In the genomic region with DNA sequence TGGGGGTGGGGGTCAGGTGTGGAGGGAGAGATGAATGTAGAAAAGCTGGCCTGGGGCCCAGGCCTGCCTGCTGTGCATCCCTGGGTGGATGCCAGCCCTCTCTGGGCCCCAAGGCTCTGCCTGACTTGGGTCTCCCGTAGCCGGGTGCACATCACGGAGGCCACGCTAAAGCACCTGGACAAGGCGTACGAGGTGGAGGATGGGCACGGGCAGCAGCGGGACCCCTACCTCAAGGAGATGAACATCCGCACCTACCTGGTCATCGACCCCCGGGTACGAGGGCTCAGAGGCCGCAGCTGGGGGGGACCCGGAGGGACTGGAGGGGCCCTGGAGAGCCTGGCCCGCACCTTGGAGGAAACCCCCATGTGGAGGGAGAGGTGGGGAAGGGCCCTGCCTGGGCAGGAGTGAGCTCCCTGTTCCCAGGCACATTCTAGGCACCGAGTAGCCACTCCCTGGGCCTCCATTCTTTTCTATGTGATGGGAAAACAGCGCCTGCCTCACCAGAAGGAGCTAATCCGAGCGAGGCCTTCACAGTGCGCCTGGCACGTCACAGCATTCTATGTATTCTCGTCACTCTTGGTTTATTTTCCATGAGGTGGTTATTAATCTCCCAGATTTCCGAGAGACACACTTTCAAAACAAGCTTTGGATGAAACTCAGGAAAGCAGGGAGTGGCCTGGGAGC, we compare ENCODE assay signal across 16 cellular contexts. TPM values are rescaled to one million over a fixed set of nuclear protein-coding genes. Genes with fewer than 3 reads are reported as not detected.
DNase-seq lines count a peak whose midpoint lies in the region; ATAC-seq and TF ChIP-seq lines count a peak whose summit lies in the region.
"Had no signal": no experiment of that assay in that cellular context is flagged by ENCODE, and none has a peak within 500 bp of the region (broad histone marks: within the 10 kb centered on the region; RNA-seq: fewer than 3 reads in every experiment).

No MANE protein-coding gene starts in this region.

- H3K4me3 Mint-ChIP-seq in neural progenitor cell = no peak overlapping the region
- H3K4me3 Mint-ChIP-seq: activated CD8-positive, alpha-beta memory T cell treated with anti-CD3 and anti-CD28 coated beads, Interleukin-2, amount 10 ng/mL, durations not matched to agents 7 days and 5 days; IgD-negative memory B cell had no signal

- no peak overlapping the region for H2BK120ac ChIP-seq in neuronal stem cell (ENCODE audit: low read depth, low read length)

- peak overlapping the region; percentile 75 for H2AK5ac ChIP-seq in neuronal stem cell (ENCODE audit: low read depth, low read length)

- no peak overlapping the region for H3K4ac ChIP-seq in neuronal stem cell (ENCODE audit: low read length)

- H2BK15ac ChIP-seq in neuronal stem cell (ENCODE audit: low read length) = no peak overlapping the region

- peak; percentile 8 for ATAC-seq in esophagus mucosa
- no peak for ATAC-seq in GM19351 (IDR thresholded peaks at IDR 0.05; ENCODE audit: unreplicated experiment)
- ATAC-seq in GM21390 (IDR thresholded peaks at IDR 0.05; ENCODE audit: unreplicated experiment) = no peak
- ATAC-seq: activated CD8-positive, alpha-beta memory T cell treated with anti-CD3 and anti-CD28 coated beads, Interleukin-2, amount 10 ng/mL, durations not matched to agents 7 days and 5 days had no signal

- WGBS in neuronal stem cell (ENCODE audit: extremely low coverage in 2 of 2, insufficient read length in 2 of 2, insufficient replicate concordance in 1 of 2), 2 donors = no CpG with 5 or more reads among the region's 23 CpGs

- H3K9me3 ChIP-seq in neuronal stem cell (replicated peaks in 1 of 2; ENCODE audit: control insufficient read depth in 2 of 2, insufficient read depth in 1 of 2, low read depth in 1 of 2, low read length in 2 of 2) (peaks cover 0 to 1% of the 10 kb centered on the region in 2 donors), neural progenitor cell (ENCODE audit: low read depth) (no peaks in the 10 kb centered on the region)

- H3K23ac ChIP-seq in neuronal stem cell (ENCODE audit: low read depth, low read length, poor library complexity) = peak overlapping the region; percentile 73

- H3F3A ChIP-seq in neural progenitor cell (ENCODE audit: low read depth) = no peaks in the 10 kb centered on the region

- H2AFZ ChIP-seq in neuronal stem cell (ENCODE audit: low read length) = no peak overlapping the region
- H2AFZ ChIP-seq in neural progenitor cell (replicated peaks) = no peak overlapping the region

- DNase-seq in 8988T (peak; percentile 29), HCEC 1CT (peak; percentile 76), neuronal stem cell (ENCODE audit: low spot score) (no peak), NCI-H128 (lab: John Stamatoyannopoulos, UW; ENCODE audit: unreplicated experiment) (no peak), neural progenitor cell (ENCODE audit: low spot score) (no peak)
- DNase-seq: activated CD8-positive, alpha-beta memory T cell treated with anti-CD3 and anti-CD28 coated beads, Interleukin-2, amount 10 ng/mL, durations not matched to agents 7 days and 5 days; dermis blood vessel endothelial cell; NCI-H1436 treated with DMSO at 0.1 percent for 48 hours; NCI-H748 treated with DMSO at 0.1 percent for 48 hours; RPMI8226; stimulated activated CD4-positive, alpha-beta T cell treated with anti-CD3 and anti-CD28 coated beads, Interleukin-12 subunit alpha, Interleukin-12 subunit beta, amount 100 ng/mL, for 4 hours had no signal

- H2BK12ac ChIP-seq in neuronal stem cell (ENCODE audit: low read length) = no peak overlapping the region

- peak overlapping the region; percentile 53 for H2BK5ac ChIP-seq in neuronal stem cell (ENCODE audit: low read length)

- peak overlapping the region; percentile 57 for H3K18ac ChIP-seq in neuronal stem cell (ENCODE audit: low read length)

- H3K9ac ChIP-seq in neuronal stem cell (ENCODE audit: low read depth, low read length, poor library complexity) (no peak overlapping the region), neural progenitor cell (no peak overlapping the region)

- no peak overlapping the region for H3K27ac Mint-ChIP-seq in neural progenitor cell
- H3K27ac Mint-ChIP-seq: activated CD8-positive, alpha-beta memory T cell treated with anti-CD3 and anti-CD28 coated beads, Interleukin-2, amount 10 ng/mL, durations not matched to agents 7 days and 5 days; IgD-negative memory B cell had no signal

- no peak overlapping the region for H4K91ac ChIP-seq in neuronal stem cell (ENCODE audit: low read depth, low read length, poor library complexity)

- no peaks in the 10 kb centered on the region for H3K36me3 Mint-ChIP-seq in neural progenitor cell
- H3K36me3 Mint-ChIP-seq: IgD-negative memory B cell had no signal

- no peak overlapping the region for H3K27ac ChIP-seq in neuronal stem cell (replicated peaks; ENCODE audit: low read length)
- no peak overlapping the region for H3K27ac ChIP-seq in neural progenitor cell
- H3K27ac ChIP-seq: C4-2B had no signal

- peaks cover 10% of the 10 kb centered on the region for H3K4me1 Mint-ChIP-seq in neural progenitor cell
- H3K4me1 Mint-ChIP-seq: activated CD8-positive, alpha-beta memory T cell treated with anti-CD3 and anti-CD28 coated beads, Interleukin-2, amount 10 ng/mL, durations not matched to agents 7 days and 5 days had no signal

- peak overlapping the region; percentile 21 for H3K14ac ChIP-seq in neuronal stem cell (ENCODE audit: low read length)

- H3K79me1 ChIP-seq in neuronal stem cell (ENCODE audit: low read depth, low read length) = peaks cover 2% of the 10 kb centered on the region

- H3K4me3 ChIP-seq in neuronal stem cell (ENCODE audit: low read length in 2 of 2) (no peak overlapping the region), neural progenitor cell (no peak overlapping the region)

- H4K20me1 ChIP-seq in neural progenitor cell (ENCODE audit: low read depth) = no peaks in the 10 kb centered on the region

- peaks cover 2% of the 10 kb centered on the region for H3K27me3 Mint-ChIP-seq in neural progenitor cell (ENCODE audit: insufficient read depth, low read depth)
- H3K27me3 Mint-ChIP-seq: activated CD8-positive, alpha-beta memory T cell treated with anti-CD3 and anti-CD28 coated beads, Interleukin-2, amount 10 ng/mL, durations not matched to agents 7 days and 5 days; IgD-negative memory B cell had no signal

- H3K4me1 ChIP-seq in neuronal stem cell (ENCODE audit: control insufficient read depth in 2 of 2, insufficient read depth in 1 of 2, low read depth in 1 of 2, low read length in 2 of 2) = no peaks in the 10 kb centered on the region
- no peaks in the 10 kb centered on the region for H3K4me1 ChIP-seq in neural progenitor cell

- H3K9me3 Mint-ChIP-seq in neural progenitor cell = no peaks in the 10 kb centered on the region
- H3K9me3 Mint-ChIP-seq: IgD-negative memory B cell had no signal

- H4K8ac ChIP-seq in neuronal stem cell (ENCODE audit: low read depth, low read length) = no peak overlapping the region

- no peak for TF ChIP-seq CTCF in neural progenitor cell (IDR thresholded peaks at IDR 0.05)

- H3K36me3 ChIP-seq in neuronal stem cell (replicated peaks in 1 of 2; ENCODE audit: control insufficient read depth in 2 of 2, insufficient read depth in 2 of 2, low read length in 2 of 2) = no peaks in the 10 kb centered on the region
- H3K36me3 ChIP-seq in neural progenitor cell = no peaks in the 10 kb centered on the region

- peaks cover 0 to 4% (median 0%) of the 10 kb centered on the region in 3 experiments for H3K27me3 ChIP-seq in neuronal stem cell (ENCODE audit: control insufficient read depth in 3 of 3, insufficient read depth in 3 of 3, low read depth in 1 of 3, low read length in 3 of 3)
- no peaks in the 10 kb centered on the region for H3K27me3 ChIP-seq in neural progenitor cell

- no peaks in the 10 kb centered on the region for H3K79me2 ChIP-seq in neural progenitor cell (ENCODE audit: low read depth)

- H3K4me2 ChIP-seq in neuronal stem cell (ENCODE audit: insufficient read depth, low read length, poor library complexity, severe bottlenecking) (no peak overlapping the region), neural progenitor cell (no peak overlapping the region)

RNA-seq across cellular contexts. Expression of a gene that starts 34.7 kb away (rescaled TPM):
- total RNA-seq in esophagus mucosa = 26.8 TPM
- 3.6 TPM for polyA plus RNA-seq in neuronal stem cell (2013, experiment 1 of 2)
- polyA plus RNA-seq in neuronal stem cell (2013, experiment 2 of 2) = 3.3 TPM
- 2.5 and 13.2 TPM in 2 replicates for total RNA-seq in neural progenitor cell (ENCODE audit: low replicate concordance)

Comparison
In these comparisons a context has a peak if more than half of its experiments do, and no peak if none do; other contexts are left out.
1. DNase-seq: peak in 8988T (single experiment) and HCEC 1CT (single experiment); none in neuronal stem cell (single experiment), NCI-H128 (single experiment) and neural progenitor cell (single experiment).